In genomic region chr19:10418281-10419199, GRCh38 we compare ENCODE assay signal across 8 cellular contexts. TPM values are rescaled to one million over a fixed set of nuclear protein-coding genes. Genes with fewer than 3 reads are reported as not detected.
DNase-seq lines count a peak whose midpoint lies in the region; ATAC-seq and TF ChIP-seq lines count a peak whose summit lies in the region.

No MANE protein-coding gene starts in this region.

- H3K79me2 ChIP-seq in MM.1S (ENCODE audit: low read length): peaks cover 28% of the 10 kb centered on the region

- DNase-seq in NCI-H510A treated with DMSO at 0.1 percent for 48 hours (lab: John Stamatoyannopoulos, UW): peak; percentile 48
- no peak for DNase-seq in NCI-H510A (lab: John Stamatoyannopoulos, UW)
- DNase-seq in MM.1S: no peak
- DNase-seq in progenitor cell of endocrine pancreas (ENCODE audit: low spot score, unreplicated experiment): no peak
- DNase-seq in superior temporal gyrus (ENCODE audit: extremely low spot score): no peak
- DNase-seq in stimulated activated CD4-positive, alpha-beta T cell treated with anti-CD3 and anti-CD28 coated beads, Interleukin-15, amount 100 ng/mL, for 24 hours: no peak
- DNase-seq in gastrocnemius medialis: no peak

- H3K27ac Mint-ChIP-seq in brain (peak overlapping the region in 4 of 5 experiments; percentile 5 to 49 (median 30)), progenitor cell of endocrine pancreas (peak overlapping the region; percentile 45)

- H3K4me3 Mint-ChIP-seq in brain (peak overlapping the region; percentile 76 to 85 (median 78)), progenitor cell of endocrine pancreas (ENCODE audit: low read depth) (no peak overlapping the region)

- TF ChIP-seq POLR2A in gastrocnemius medialis (IDR thresholded peaks at IDR 0.05): no peak

- no peaks in the 10 kb centered on the region for H3K9me3 ChIP-seq in MM.1S (replicated peaks; ENCODE audit: insufficient read depth, low read length)
- no peaks in the 10 kb centered on the region for H3K9me3 ChIP-seq in gastrocnemius medialis

- H3K36me3 Mint-ChIP-seq in brain: no peaks in the 10 kb centered on the region
- no peaks in the 10 kb centered on the region for H3K36me3 Mint-ChIP-seq in progenitor cell of endocrine pancreas (ENCODE audit: insufficient read depth)

- H3K4me2 ChIP-seq in MM.1S (ENCODE audit: low read depth, low read length): peak overlapping the region; percentile 94

- TF ChIP-seq CTCF in MM.1S (IDR thresholded peaks at IDR 0.05; ENCODE audit: low read length) (peak; percentile 22), brain (conservative IDR thresholded peaks at IDR 0.05) (no peak), progenitor cell of endocrine pancreas (IDR thresholded peaks at IDR 0.05; ENCODE audit: unreplicated experiment) (no peak), gastrocnemius medialis (IDR thresholded peaks at IDR 0.05 in 4 of 5, conservative IDR thresholded peaks at IDR 0.05 in 1 of 5) (peak in 1 of 5 experiments; percentile 23)

- H3K36me3 ChIP-seq in MM.1S (replicated peaks; ENCODE audit: insufficient read depth, low read length) (no peaks in the 10 kb centered on the region), gastrocnemius medialis (no peaks in the 10 kb centered on the region)

- no peak for ATAC-seq in gastrocnemius medialis

- H3K4me3 ChIP-seq in MM.1S (ENCODE audit: low read length) (peak overlapping the region; percentile 79), gastrocnemius medialis (peak overlapping the region in 1 of 4 donors; percentile 38)

- H3K27ac ChIP-seq in MM.1S (ENCODE audit: low read length) (no peak overlapping the region), gastrocnemius medialis (no peak overlapping the region)

- H3K9ac ChIP-seq in MM.1S (ENCODE audit: low read length): peak overlapping the region; percentile 72; the same call in 1 of the 2 replicates

- peaks cover 85% of the 10 kb centered on the region for H3K27me3 Mint-ChIP-seq in brain
- peaks cover 76% of the 10 kb centered on the region for H3K27me3 Mint-ChIP-seq in progenitor cell of endocrine pancreas

- H3K4me1 Mint-ChIP-seq in brain (peaks cover 46% of the 10 kb centered on the region), progenitor cell of endocrine pancreas (ENCODE audit: low read depth) (peaks cover 8% of the 10 kb centered on the region)

- peaks cover 0 to 9% (median 3%) of the 10 kb centered on the region in 5 experiments for H3K9me3 Mint-ChIP-seq in brain
- H3K9me3 Mint-ChIP-seq in progenitor cell of endocrine pancreas (ENCODE audit: low read depth): no peaks in the 10 kb centered on the region

- H3K9me2 ChIP-seq in MM.1S (replicated peaks; ENCODE audit: insufficient read depth, low read length): no peaks in the 10 kb centered on the region

- intact Hi-C loops in gastrocnemius medialis (cut with DNase I; ENCODE audit: low total_unique reads): no loop called here

- peaks cover 53% of the 10 kb centered on the region for H3F3A ChIP-seq in MM.1S (ENCODE audit: insufficient read depth, low read length)

- H3K27me3 ChIP-seq in MM.1S (replicated peaks; ENCODE audit: insufficient read depth, low read length) (no peaks in the 10 kb centered on the region), gastrocnemius medialis (peaks cover 55 to 66% (median 62%) of the 10 kb centered on the region in 3 donors)

- no peak overlapping the region for H2AFZ ChIP-seq in MM.1S (ENCODE audit: low read length)

- in situ Hi-C loops in gastrocnemius medialis (cut with MboI; ENCODE audit: low sequenced_read_pairs in 4 of 4): loop anchor here in 2 of 4 donors (10.0 to 25.0 kb wide), 2 partner anchors 56 to 144 kb away; partner anchors contain the start of genes CDKN2D (in 1 of the 2) and KRI1 (in 1 of the 2)

- H4K20me1 ChIP-seq in MM.1S (ENCODE audit: insufficient read depth, low read length): no peaks in the 10 kb centered on the region

- H3K4me1 ChIP-seq in MM.1S (ENCODE audit: low read length) (peaks cover 39% of the 10 kb centered on the region), gastrocnemius medialis (peaks cover 23 to 38% of the 10 kb centered on the region in 2 donors)

RNA-seq across cellular contexts. Expression of gene PDE4A, which starts 1.8 kb away (rescaled TPM):
- 7.4 TPM for polyA plus RNA-seq in brain (ENCODE audit: insufficient read depth, low read depth, low replicate concordance)
- 0.72 and 0.87 TPM in 2 replicates for total RNA-seq in progenitor cell of endocrine pancreas
- 10 to 100 TPM in 1 of 4 donors, 1 to 10 TPM in 3; 6.4 to 10.1 (median 8.4) TPM for total RNA-seq in gastrocnemius medialis

RNA-seq across cellular contexts. Expression of gene CDC37, which starts 15.2 kb away (rescaled TPM):
- polyA plus RNA-seq in brain (ENCODE audit: insufficient read depth, low read depth, low replicate concordance): 141 TPM
- total RNA-seq in progenitor cell of endocrine pancreas (148 and 149 TPM in 2 replicates), gastrocnemius medialis (100 to 1,000 TPM; 133 to 189 (median 163) TPM)

RNA-seq across cellular contexts. Expression of gene TYK2, which starts 38.2 kb away (rescaled TPM):
- polyA plus RNA-seq in brain (ENCODE audit: insufficient read depth, low read depth, low replicate concordance): 60.3 TPM
- 147 and 148 TPM in 2 replicates for total RNA-seq in progenitor cell of endocrine pancreas
- 10 to 100 TPM; 32.6 to 58.5 (median 50.9) TPM for total RNA-seq in gastrocnemius medialis
